ENCODE assay signal across 8 cellular contexts in genomic region chr11:46918087-46918751, GRCh38. TPM values are rescaled to one million over a fixed set of nuclear protein-coding genes. Genes with fewer than 3 reads are reported as not detected.
DNase-seq lines count a peak whose midpoint lies in the region; ATAC-seq, FAIRE-seq and TF ChIP-seq lines count a peak whose summit lies in the region.

LRP4 (minus strand) TSS chr11:46918550; CDS start chr11:46918379, 171 bp downstream.

- H3K56ac ChIP-seq in H1 (replicated peaks; ENCODE audit: insufficient read length, low read depth, low read length) (no peak within 1 kb of the TSS), mesendoderm (ENCODE audit: low read length) (peak within 1 kb of the TSS; percentile 86)

- H3K18ac ChIP-seq in H1 (ENCODE audit: extremely low read depth, low read length) (peak within 1 kb of the TSS; percentile 71), mesendoderm (ENCODE audit: low read length) (peak within 1 kb of the TSS; percentile 99)

- peaks cover 25% of the 10 kb centered on the region for H3K4me1 Mint-ChIP-seq in activated CD4-positive, alpha-beta memory T cell treated with anti-CD3 and anti-CD28 coated beads for 36 hours (ENCODE audit: low read depth)

- H2BK15ac ChIP-seq in H1 (ENCODE audit: low read length) (no peak within 1 kb of the TSS), mesendoderm (replicated peaks; ENCODE audit: low read depth) (peak within 1 kb of the TSS; percentile 1)

- no peak within 1 kb of the TSS for H2AK5ac ChIP-seq in H1 (ENCODE audit: low read depth, low read length)
- no peak within 1 kb of the TSS for H2AK5ac ChIP-seq in mesendoderm (ENCODE audit: low read length)

- peak in 1 of 3 experiments; percentile 4; a peak in 1 of 4 replicates for TF ChIP-seq CTCF in H1 (IDR thresholded peaks at IDR 0.05; ENCODE audit: control extremely low read depth in 1 of 3, insufficient read depth in 1 of 3, low read depth in 1 of 3, low read length in 3 of 3)
- TF ChIP-seq CTCF in suprapubic skin (IDR thresholded peaks at IDR 0.05) = no peak

- H3K9ac ChIP-seq in H1 (replicated peaks in 1 of 4; ENCODE audit: extremely low read depth in 1 of 4, low read depth in 3 of 4, low read length in 3 of 4) (peak within 1 kb of the TSS in 3 of 4 experiments; percentile 56 to 84 (median 61); a peak in 6 of 7 replicates), mesendoderm (ENCODE audit: low read length) (peak within 1 kb of the TSS; percentile 73)

- no peak within 1 kb of the TSS for H2AFZ ChIP-seq in H1 (ENCODE audit: low read length)

- no peak for TF ChIP-seq RAD21 in H1 (IDR thresholded peaks at IDR 0.05 in 1 of 2, conservative IDR thresholded peaks at IDR 0.05 in 1 of 2; ENCODE audit: low read depth in 2 of 2, low read length in 2 of 2)

- H3K14ac ChIP-seq in H1 (ENCODE audit: insufficient read length) = no peak within 1 kb of the TSS

- no peak within 1 kb of the TSS for H3K23ac ChIP-seq in H1 (ENCODE audit: insufficient read length)
- H3K23ac ChIP-seq in mesendoderm (ENCODE audit: low read length) = peak within 1 kb of the TSS; percentile 95

- POLR2A ChIA-PET in activated CD4-positive, alpha-beta memory T cell treated with anti-CD3 and anti-CD28 coated beads for 36 hours (lab: Charles Lee) = no interaction called here
- POLR2A ChIA-PET in H1 (lab: Charles Lee; ENCODE audit: partially characterized antibody) = interaction anchor here (0.6 to 0.7 kb wide), 3 partner anchors 12 to 116 kb away, joined by 3 read pairs; no protein-coding TSS in a partner anchor

- H3K4ac ChIP-seq in H1 (replicated peaks; ENCODE audit: insufficient read length, low read depth, low read length) = no peak within 1 kb of the TSS
- peak within 1 kb of the TSS; percentile 89 for H3K4ac ChIP-seq in mesendoderm (ENCODE audit: low read depth, low read length)

- 2% methylated on average over 42 of the region's 95 CpGs; no CpG with 5 or more reads in 1 of the 2 experiments for WGBS in H1 (ENCODE audit: extremely low coverage in 1 of 2, insufficient coverage in 1 of 2, insufficient read length in 1 of 2, insufficient replicate concordance in 2 of 2, low coverage in 1 of 2, low lambda C conversion rate in 2 of 2, missing lambda C conversion rate in 1 of 2), 2 experiments
- no CpG with 5 or more reads among the region's 95 CpGs for WGBS in mesendoderm (ENCODE audit: extremely low coverage, insufficient coverage, low lambda C conversion rate)
- WGBS in suprapubic skin = 0% methylated on average over 2 of the region's 95 CpGs

- H2BK12ac ChIP-seq in H1 (ENCODE audit: low read depth, low read length) = no peak within 1 kb of the TSS

- H4K8ac ChIP-seq in H1 (ENCODE audit: extremely low read depth, insufficient read depth, low read length) = peak within 1 kb of the TSS; percentile 72; the same call in 1 of the 2 replicates
- H4K8ac ChIP-seq in mesendoderm (ENCODE audit: low read depth, low read length) = peak within 1 kb of the TSS; percentile 95

- H3K27me3 Mint-ChIP-seq in activated CD4-positive, alpha-beta memory T cell treated with anti-CD3 and anti-CD28 coated beads for 36 hours = peaks cover 48% of the 10 kb centered on the region

- DNase-seq in ELR (ENCODE audit: low read depth) = peak; percentile 57
- peak; percentile 42 for DNase-seq in activated CD4-positive, alpha-beta memory T cell treated with anti-CD3 and anti-CD28 coated beads for 36 hours
- peak in 1 of 2 experiments; percentile 82 for DNase-seq in H1 (ENCODE audit: low read depth in 1 of 2, low spot score in 2 of 2)
- peak; percentile 55 for DNase-seq in mesendoderm
- no peak for DNase-seq in suprapubic skin (ENCODE audit: low spot score in 2 of 2)
- DNase-seq in OCI-M1 (lab: John Stamatoyannopoulos, UW) = no peak

- no peak for TF ChIP-seq POLR2A in H1 (IDR thresholded peaks at IDR 0.05; ENCODE audit: control extremely low read depth in 1 of 2, low read depth in 2 of 2, low read length in 2 of 2)
- TF ChIP-seq POLR2A in suprapubic skin (IDR thresholded peaks at IDR 0.05) = peak in 1 of 2 donors; percentile 28

- H3K9me3 Mint-ChIP-seq in activated CD4-positive, alpha-beta memory T cell treated with anti-CD3 and anti-CD28 coated beads for 36 hours = no peaks in the 10 kb centered on the region

- H3K4me3 ChIP-seq in H1 (ENCODE audit: extremely low read depth in 1 of 4, insufficient read depth in 2 of 4, low read depth in 3 of 4, low read length in 4 of 4) (peak within 1 kb of the TSS; percentile 53 to 74 (median 62)), mesendoderm (ENCODE audit: low read length) (peak within 1 kb of the TSS; percentile 75), suprapubic skin (peak within 1 kb of the TSS; percentile 63)

- no peak within 1 kb of the TSS for H2BK120ac ChIP-seq in H1 (replicated peaks; ENCODE audit: low read depth, low read length)
- H2BK120ac ChIP-seq in mesendoderm (ENCODE audit: low read depth, low read length) = peak within 1 kb of the TSS; percentile 68

- H4K20me1 ChIP-seq in H1 (replicated peaks in 1 of 2; ENCODE audit: control insufficient read depth in 1 of 2, insufficient read depth in 2 of 2, low read length in 2 of 2) = peaks cover 0 to 2% of the 10 kb centered on the region in 2 experiments

- no peaks in the 10 kb centered on the region for H3K36me3 Mint-ChIP-seq in activated CD4-positive, alpha-beta memory T cell treated with anti-CD3 and anti-CD28 coated beads for 36 hours

- H3K4me2 ChIP-seq in H1 (ENCODE audit: insufficient read depth in 1 of 2, low read depth in 2 of 2, low read length in 2 of 2) = peak within 1 kb of the TSS; percentile 93 to 95
- H3K4me2 ChIP-seq in mesendoderm (ENCODE audit: low read length) = peak within 1 kb of the TSS; percentile 81

- peaks cover 7 to 28% of the 10 kb centered on the region in 2 experiments for H3K79me2 ChIP-seq in H1 (ENCODE audit: control insufficient read depth in 1 of 2, insufficient read depth in 2 of 2, low read length in 2 of 2)
- H3K79me2 ChIP-seq in mesendoderm (ENCODE audit: control insufficient read depth, insufficient read depth, low read length) = peaks cover 41% of the 10 kb centered on the region

- peaks cover 14% of the 10 kb centered on the region for H3K23me2 ChIP-seq in H1 (ENCODE audit: low read depth, low read length)

- CTCF ChIA-PET in activated CD4-positive, alpha-beta memory T cell treated with anti-CD3 and anti-CD28 coated beads for 36 hours (lab: Charles Lee) = interaction anchor here (1.4 to 3.1 kb wide), 3 partner anchors 47 to 235 kb away, joined by 3 to 34 read pairs (median 24); no protein-coding TSS in a partner anchor
- CTCF ChIA-PET in H1 (lab: Charles Lee; ENCODE audit: partially characterized antibody) = interaction anchor here (1.4 to 4.6 kb wide), 5 partner anchors 8 to 234 kb away, joined by 3 to 37 read pairs (median 13); partner anchors contain the start of gene CSTPP1

- no peak within 1 kb of the TSS for H2BK5ac ChIP-seq in H1 (ENCODE audit: low read depth, low read length)
- H2BK5ac ChIP-seq in mesendoderm (ENCODE audit: low read length) = no peak within 1 kb of the TSS

- H3K27ac ChIP-seq in H1 (ENCODE audit: low read depth, low read length) (no peak within 1 kb of the TSS), mesendoderm (ENCODE audit: low read depth, low read length) (peak within 1 kb of the TSS; percentile 69), suprapubic skin (peak within 1 kb of the TSS; percentile 82)

- H4K5ac ChIP-seq in H1 (ENCODE audit: insufficient read length, low read depth, low read length) = no peak within 1 kb of the TSS
- H4K5ac ChIP-seq in mesendoderm (ENCODE audit: low read length) = no peak within 1 kb of the TSS

- H3K36me3 ChIP-seq in H1 (ENCODE audit: control insufficient read depth in 2 of 4, insufficient read depth in 4 of 4, low read length in 3 of 4) = no peaks in the 10 kb centered on the region
- H3K36me3 ChIP-seq in mesendoderm (ENCODE audit: control insufficient read depth, insufficient read depth, low read length) = no peaks in the 10 kb centered on the region
- H3K36me3 ChIP-seq in suprapubic skin = no peaks in the 10 kb centered on the region

- H3K27ac Mint-ChIP-seq in activated CD4-positive, alpha-beta memory T cell treated with anti-CD3 and anti-CD28 coated beads for 36 hours = no peak within 1 kb of the TSS

- no peak within 1 kb of the TSS for H4K91ac ChIP-seq in H1 (replicated peaks; ENCODE audit: insufficient read length, low read length)

- intact Hi-C loops in activated CD4-positive, alpha-beta memory T cell treated with anti-CD3 and anti-CD28 coated beads for 36 hours (cut with micrococcal nuclease) = no loop called here

- H3K9me3 ChIP-seq in H1 (ENCODE audit: insufficient read depth in 2 of 2, low read depth in 1 of 2, low read length in 1 of 2) (no peaks in the 10 kb centered on the region), suprapubic skin (no peaks in the 10 kb centered on the region)

- H2BK20ac ChIP-seq in H1 (ENCODE audit: low read length) = no peak within 1 kb of the TSS

- peak within 1 kb of the TSS; percentile 59 for H3K4me3 Mint-ChIP-seq in activated CD4-positive, alpha-beta memory T cell treated with anti-CD3 and anti-CD28 coated beads for 36 hours

- peaks cover 0 to 15% (median 5%) of the 10 kb centered on the region in 4 experiments; a peak in 5 of 7 replicates for H3K27me3 ChIP-seq in H1 (replicated peaks in 1 of 4; ENCODE audit: control insufficient read depth in 3 of 4, extremely low read depth in 1 of 4, insufficient read depth in 3 of 4, low read length in 3 of 4)
- no peaks in the 10 kb centered on the region for H3K27me3 ChIP-seq in mesendoderm (ENCODE audit: insufficient read depth, low read length, poor library complexity)
- H3K27me3 ChIP-seq in suprapubic skin = no peaks in the 10 kb centered on the region

- ATAC-seq in HG03442 (IDR thresholded peaks at IDR 0.05; ENCODE audit: unreplicated experiment) (peak; percentile 41), GM21717 (IDR thresholded peaks at IDR 0.05; ENCODE audit: unreplicated experiment) (no peak)

- peaks cover 12 to 19% (median 16%) of the 10 kb centered on the region in 4 experiments for H3K4me1 ChIP-seq in H1 (replicated peaks in 1 of 4; ENCODE audit: control insufficient read depth in 3 of 4, insufficient read depth in 4 of 4, low read length in 3 of 4)
- H3K4me1 ChIP-seq in mesendoderm (ENCODE audit: control insufficient read depth, low read depth, low read length) = peaks cover 12% of the 10 kb centered on the region
- H3K4me1 ChIP-seq in suprapubic skin = peaks cover 75% of the 10 kb centered on the region

- no peak for TF ChIP-seq EP300 in H1 (IDR thresholded peaks at IDR 0.05; ENCODE audit: borderline replicate concordance in 1 of 2, low read depth in 2 of 2, low read length in 2 of 2)
- TF ChIP-seq EP300 in suprapubic skin (IDR thresholded peaks at IDR 0.05) = no peak

- peaks cover 11% of the 10 kb centered on the region for H3K79me1 ChIP-seq in H1 (ENCODE audit: low read depth, low read length)
- peaks cover 2% of the 10 kb centered on the region for H3K79me1 ChIP-seq in mesendoderm (ENCODE audit: low read length)

- no peak for FAIRE-seq in H1 (lab: Jason Lieb, UNC)

RNA-seq across cellular contexts. Expression of gene LRP4, which starts in this region (rescaled TPM):
- total RNA-seq in activated CD4-positive, alpha-beta memory T cell treated with anti-CD3 and anti-CD28 coated beads for 36 hours = under 1 TPM in 1 of 2 experiments, not detected in 1; 0.05 TPM
- total RNA-seq in H1 (2021; fragmentation: NEBNext Ultra II Directional; extraction: Animal tissue kit (Norgen Biotek cat#: 25700)) = 20.8 and 22.1 TPM in 2 replicates
- polyA plus RNA-seq in H1 (2011; rRNA removed) = 5.4 and 11.0 TPM in 2 replicates
- polyA plus RNA-seq in H1 (2011; cell fraction: cytosol; rRNA removed) = 9.7 TPM
- 38.0 TPM for polyA plus RNA-seq in H1 (2011; cell fraction: nucleus; rRNA removed)
- polyA plus RNA-seq in H1 (2012, experiment 1 of 2) = 13.2 to 16.4 TPM (median 13.8 TPM) in 4 replicates
- 3.2 TPM for polyA plus RNA-seq in H1 (2012, experiment 2 of 2)
- 19.9 TPM for polyA plus RNA-seq in H1 (2013, experiment 1 of 2)
- polyA plus RNA-seq in H1 (2013, experiment 2 of 2) = 17.6 TPM
- polyA minus RNA-seq in H1 (2011; rRNA and poly(A)+ RNA removed) = 28.0 and 31.2 TPM in 2 replicates
- 11.9 TPM for polyA minus RNA-seq in H1 (2011; cell fraction: cytosol; rRNA and poly(A)+ RNA removed)
- polyA minus RNA-seq in H1 (2011; cell fraction: nucleus; rRNA and poly(A)+ RNA removed) = 29.2 TPM
- polyA plus RNA-seq in mesendoderm (2013, experiment 1 of 2) = 14.5 TPM
- polyA plus RNA-seq in mesendoderm (2013, experiment 2 of 2) = 13.3 TPM
- total RNA-seq in suprapubic skin = 100 to 1,000 TPM in 2 of 4 donors, 10 to 100 TPM in 2; 52.2 to 308 (median 90.4) TPM

Comparison
In these comparisons a context has a peak if more than half of its experiments do, and no peak if none do; other contexts are left out.
1. RNA of gene LRP4 (total RNA-seq): 52.2 to 308 TPM in suprapubic skin and 20.8 to 22.1 TPM in H1; 0.05 TPM in activated CD4-positive, alpha-beta memory T cell treated with anti-CD3 and anti-CD28 coated beads for 36 hours; every median in the first group is over 10 times any median in the second.
2. Peak in DNase-seq in activated CD4-positive, alpha-beta memory T cell treated with anti-CD3 and anti-CD28 coated beads for 36 hours; RNA of the gene not detected or under 1 TPM.
3. DNase-seq: peak in ELR (single experiment) and mesendoderm (single experiment); none in suprapubic skin (0 of 2) and OCI-M1 (single experiment).
4. Peak in every context shown above with its lines, with median percentiles within 50 percentile points of each other: H3K4me3 ChIP-seq.